Comparison of ENCODE assay signal across 8 cellular contexts in genomic region chr1:31715097-31715872, GRCh38. TPM values are rescaled to one million over a fixed set of nuclear protein-coding genes. Genes with fewer than 3 reads are reported as not detected.
DNase-seq lines count a peak whose midpoint lies in the region; ATAC-seq lines count a peak whose summit lies in the region.

No MANE protein-coding gene starts in this region.

- peak overlapping the region; percentile 60 for H3K27ac ChIP-seq in caudate nucleus (ENCODE audit: low read depth, low read length)

- DNase-seq in EH (ENCODE audit: low read depth) (peak; percentile 96), HS-5 (ENCODE audit: low read depth) (peak; percentile 63), SK-MEL-5 (ENCODE audit: low read depth, low spot score) (peak; percentile 89), caudate nucleus (lab: John Stamatoyannopoulos, UW) (peak in 59 of 61 donors; percentile 16 to 96 (median 61)), iPS-NIHi11 (ENCODE audit: low spot score) (peak; percentile 94), sciatic nerve (ENCODE audit: low spot score) (peak; percentile 96)

- in situ Hi-C loops in SK-MEL-5 (cut with HindIII; ENCODE audit: low pct_unique_long_range_greater_than_20kb, low sequenced_read_pairs) = no loop called here

- ATAC-seq in sciatic nerve = peak; percentile 96
- ATAC-seq in GM21825 (IDR thresholded peaks at IDR 0.05; ENCODE audit: unreplicated experiment) = no peak
- no peak for ATAC-seq in GM21737 (IDR thresholded peaks at IDR 0.05; ENCODE audit: unreplicated experiment)

- intact Hi-C loops in sciatic nerve (cut with DNase I) = no loop called here

RNA-seq across cellular contexts. Expression of gene COL16A1, which starts 11.5 kb away (rescaled TPM):
- total RNA-seq in SK-MEL-5 (2014; rRNA removed; shearing (Covaris generic)) = 5.6 and 6.7 TPM in 2 replicates
- 1.1 and 3.0 TPM in 2 replicates for polyA plus RNA-seq in SK-MEL-5 (2015; cell fraction: cytosol; rRNA removed)
- 68.8 and 99.3 TPM in 2 replicates for polyA plus RNA-seq in SK-MEL-5 (2015; cell fraction: nucleus; rRNA removed)
- total RNA-seq in sciatic nerve = 179 TPM

RNA-seq across cellular contexts. Expression of gene ADGRB2, which starts 48.9 kb away (rescaled TPM):
- total RNA-seq in SK-MEL-5 (2014; rRNA removed; shearing (Covaris generic)) = 4.2 and 4.4 TPM in 2 replicates
- 11.1 and 11.8 TPM in 2 replicates for polyA plus RNA-seq in SK-MEL-5 (2015; cell fraction: cytosol; rRNA removed)
- polyA plus RNA-seq in SK-MEL-5 (2015; cell fraction: nucleus; rRNA removed) = 32.9 and 35.6 TPM in 2 replicates
- 5.2 TPM for total RNA-seq in sciatic nerve

Comparison
In these comparisons a context has a peak if more than half of its experiments do, and no peak if none do; other contexts are left out.
1. RNA of gene COL16A1, which starts 11.5 kb away (total RNA-seq): 179 TPM in sciatic nerve (single experiment); 5.6 to 6.7 TPM in SK-MEL-5; every median in the first group is over 10 times any median in the second.
2. Peak in every context shown above with its lines, with median percentiles within 50 percentile points of each other: DNase-seq.